ENCODE assay signal across 19 cellular contexts in the genomic region with DNA sequence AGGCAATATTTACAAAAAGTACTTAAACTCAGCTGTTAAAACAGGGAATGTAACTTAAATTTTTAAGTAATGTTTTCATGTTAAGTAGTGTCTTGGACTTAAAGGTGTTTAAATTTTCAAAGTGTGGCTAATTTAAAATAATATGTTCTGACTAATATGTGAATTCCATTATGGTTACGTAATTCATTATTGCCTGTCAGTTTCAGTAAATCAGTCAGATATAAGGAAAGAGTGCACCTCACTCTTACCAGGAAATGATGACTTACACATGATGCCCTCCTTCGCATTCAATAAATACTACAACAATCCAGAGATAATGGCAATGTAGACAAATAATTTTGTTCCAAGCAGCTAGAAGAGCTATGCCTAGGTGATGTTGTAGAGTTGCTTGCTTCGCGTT.
DNase-seq lines count a peak whose midpoint lies in the region; ATAC-seq and TF ChIP-seq lines count a peak whose summit lies in the region.
"Had no signal": no experiment of that assay in that cellular context is flagged by ENCODE, and none has a peak within 500 bp of the region (broad histone marks: within the 10 kb centered on the region; RNA-seq: fewer than 3 reads in every experiment).

No MANE protein-coding gene starts in this region.

- H4K8ac ChIP-seq in IMR-90 (ENCODE audit: low read depth in 2 of 2, low read length in 2 of 2) = no peak overlapping the region

- H3K56ac ChIP-seq in IMR-90 (ENCODE audit: extremely low read depth, insufficient read depth, low read length) = no peak overlapping the region

- H2AFZ ChIP-seq in IMR-90 (replicated peaks; ENCODE audit: low read length, poor library complexity) = no peak overlapping the region

- no peak overlapping the region for H3K18ac ChIP-seq in IMR-90 (ENCODE audit: low read depth, low read length)

- ATAC-seq in IMR-90 (ENCODE audit: low read depth) (no peak), foreskin keratinocyte (peak; percentile 67), sciatic nerve (no peak), GM18498 (IDR thresholded peaks at IDR 0.05; ENCODE audit: unreplicated experiment) (no peak)
- ATAC-seq: HepG2 had no signal

- H2BK5ac ChIP-seq in IMR-90 (ENCODE audit: low read depth, low read length, poor library complexity, severe bottlenecking) = no peak overlapping the region

- CTCF ChIA-PET in IMR-90 (lab: Yijun Ruan, JAX) = interaction anchor here (0.9 to 1.2 kb wide), 2 partner anchors 15 to 729 kb away, joined by 3 read pairs; no protein-coding TSS in a partner anchor
- CTCF ChIA-PET in RWPE1 (lab: Yijun Ruan, JAX) = interaction anchor here (0.5 to 0.6 kb wide), 2 partner anchors 104 to 960 kb away, joined by 3 to 5 read pairs; no protein-coding TSS in a partner anchor

- no peak overlapping the region for H2AK5ac ChIP-seq in IMR-90 (ENCODE audit: low read depth, low read length)

- H3K4me3 ChIP-seq in IMR-90 (ENCODE audit: insufficient read depth, low read depth, low read length) = no peak overlapping the region
- H3K4me3 ChIP-seq: SJCRH30 had no signal

- H4K91ac ChIP-seq in IMR-90 (ENCODE audit: insufficient read depth, low read depth, low read length) = no peak overlapping the region

- H3K27me3 ChIP-seq in IMR-90 (ENCODE audit: control insufficient read depth, insufficient read depth, low read length) (no peaks in the 10 kb centered on the region), foreskin keratinocyte (no peaks in the 10 kb centered on the region)
- H3K27me3 ChIP-seq: BE2C, SJCRH30 had no signal

- no peak for TF ChIP-seq RAD21 in IMR-90 (IDR thresholded peaks at IDR 0.05; ENCODE audit: low read length)

- no peaks in the 10 kb centered on the region; the same call in 1 of the 2 replicates for H4K20me1 ChIP-seq in IMR-90 (ENCODE audit: insufficient read depth, low read length)

- H3K23ac ChIP-seq in IMR-90 (ENCODE audit: low read depth, low read length) = no peak overlapping the region

- H2BK120ac ChIP-seq in IMR-90 (ENCODE audit: low read depth, low read length) = no peak overlapping the region

- H3K9ac ChIP-seq in IMR-90 (ENCODE audit: low read depth, low read length) = no peak overlapping the region

- dilution Hi-C loops in IMR-90 (cut with HindIII; ENCODE audit: low sequenced_read_pairs, unreplicated experiment) = loop anchor here (5.0 kb wide), 1 partner anchor 43 kb away; no protein-coding TSS in a partner anchor

- intact Hi-C loops in IMR-90 (cut with micrococcal nuclease) = no loop called here
- intact Hi-C loops in sciatic nerve (cut with DNase I) = no loop called here

- H2BK20ac ChIP-seq in IMR-90 (ENCODE audit: low read depth, low read length) = no peak overlapping the region

- no peaks in the 10 kb centered on the region for H3K36me3 ChIP-seq in IMR-90 (ENCODE audit: control insufficient read depth, insufficient read depth, low read length)
- H3K36me3 ChIP-seq: BE2C, SJCRH30 had no signal

- TF ChIP-seq CTCF in IMR-90 (conservative IDR thresholded peaks at IDR 0.05; ENCODE audit: low read depth, low read length) = no peak
- TF ChIP-seq CTCF in RWPE1 (conservative IDR thresholded peaks at IDR 0.05; ENCODE audit: low read depth) = no peak
- TF ChIP-seq CTCF in foreskin keratinocyte (conservative IDR thresholded peaks at IDR 0.05) = no peak

- peaks cover 0 to 4% of the 10 kb centered on the region in 2 experiments; a peak in 2 of 4 replicates for H3K79me1 ChIP-seq in IMR-90 (ENCODE audit: low read depth in 1 of 2, low read length in 2 of 2)

- H4K5ac ChIP-seq in IMR-90 (ENCODE audit: low read depth, low read length) = no peak overlapping the region

- no CpG with 5 or more reads among the region's 4 CpGs for WGBS in IMR-90 (ENCODE audit: extremely low coverage in 2 of 2, insufficient read length in 1 of 2), 2 experiments

- 0 out of 2 replicates have a peak, but pooled peaks cover 3% of the 10 kb centered on the region for H3K9me1 ChIP-seq in IMR-90 (ENCODE audit: insufficient read depth, low read length)

- no peak overlapping the region for H3K4ac ChIP-seq in IMR-90 (ENCODE audit: low read depth, low read length)

- DNase-seq in ELR (ENCODE audit: low read depth) (peak; percentile 34), IMR-90 (no peak), RWPE1 (ENCODE audit: low spot score) (peak; percentile 39), foreskin keratinocyte (peak in 1 of 2 donors; percentile 45), sciatic nerve (ENCODE audit: low spot score) (no peak), DMS53 treated with DMSO at 0.1 percent for 48 hours (lab: John Stamatoyannopoulos, UW; ENCODE audit: unreplicated experiment) (no peak), C1 segment of cervical spinal cord (lab: John Stamatoyannopoulos, UW) (no peak)
- DNase-seq: BE2C; CD4-positive, CD25-positive, alpha-beta regulatory T cell; DMS79 treated with DMSO at 0.1 percent for 48 hours; KG1; NCI-H1105; NCI-H146; NCI-H2081 treated with DMSO at 0.1 percent for 48 hours; NCI-H2171 treated with DMSO at 0.1 percent for 48 hours; NCI-H446 had no signal

- in situ Hi-C loops in IMR-90 (cut with MboI; ENCODE audit: low sequenced_read_pairs) = no loop called here

- no peak overlapping the region for H2AK9ac ChIP-seq in IMR-90 (replicated peaks; ENCODE audit: low read depth, low read length, poor library complexity)

- H3K4me1 ChIP-seq in IMR-90 (ENCODE audit: control insufficient read depth, insufficient read depth, low read length) (peaks cover 2% of the 10 kb centered on the region; the same call in 1 of the 2 replicates), foreskin keratinocyte (no peaks in the 10 kb centered on the region)
- H3K4me1 ChIP-seq: BE2C had no signal

- H2BK15ac ChIP-seq in IMR-90 (ENCODE audit: low read depth, low read length) = no peak overlapping the region

- no peak overlapping the region for H3K27ac ChIP-seq in IMR-90 (ENCODE audit: insufficient read depth, low read length)
- no peak overlapping the region for H3K27ac ChIP-seq in RWPE1
- no peak overlapping the region for H3K27ac ChIP-seq in foreskin keratinocyte
- H3K27ac ChIP-seq: SJCRH30 had no signal

- no peak overlapping the region for H3K4me2 ChIP-seq in IMR-90 (ENCODE audit: low read depth, low read length)

- peaks cover 2% of the 10 kb centered on the region; the same call in 1 of the 2 replicates for H3K9me3 ChIP-seq in IMR-90 (ENCODE audit: control insufficient read depth, insufficient read depth, low read length)
- H3K9me3 ChIP-seq: BE2C, SJCRH30 had no signal

- POLR2A ChIA-PET in IMR-90 (lab: Charles Lee; ENCODE audit: unreplicated experiment) (no interaction called here), RWPE1 (lab: Yijun Ruan, JAX; ENCODE audit: low non-redundant PET) (no interaction called here)

- no peak overlapping the region for H3K14ac ChIP-seq in IMR-90 (replicated peaks; ENCODE audit: low read depth, low read length)

- BruUV-seq in IMR-90 (replicated peaks; lab: Mats Ljungman, UMichigan) = no TSS peak

- TF ChIP-seq POLR2A in IMR-90 (IDR thresholded peaks at IDR 0.05; ENCODE audit: low read depth, low read length) = no peak

TF ChIP-seq in IMR-90, 13 proteins besides CTCF, POLR2A, EP300 and RAD21:
- TF ChIP-seq MAFK (IDR thresholded peaks at IDR 0.05; ENCODE audit: low read depth, low read length) (no peak), CEBPB (IDR thresholded peaks at IDR 0.05; ENCODE audit: low read depth, low read length) (peak; percentile 43; the same call in 1 of the 2 replicates)
- TF ChIP-seq, protein P1, sequence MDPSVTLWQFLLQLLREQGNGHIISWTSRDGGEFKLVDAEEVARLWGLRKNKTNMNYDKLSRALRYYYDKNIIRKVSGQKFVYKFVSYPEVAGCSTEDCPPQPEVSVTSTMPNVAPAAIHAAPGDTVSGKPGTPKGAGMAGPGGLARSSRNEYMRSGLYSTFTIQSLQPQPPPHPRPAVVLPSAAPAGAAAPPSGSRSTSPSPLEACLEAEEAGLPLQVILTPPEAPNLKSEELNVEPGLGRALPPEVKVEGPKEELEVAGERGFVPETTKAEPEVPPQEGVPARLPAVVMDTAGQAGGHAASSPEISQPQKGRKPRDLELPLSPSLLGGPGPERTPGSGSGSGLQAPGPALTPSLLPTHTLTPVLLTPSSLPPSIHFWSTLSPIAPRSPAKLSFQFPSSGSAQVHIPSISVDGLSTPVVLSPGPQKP (IDR thresholded peaks at IDR 0.05; ENCODE audit: borderline replicate concordance, low read depth, low read length) = no peak

Comparison
In these comparisons a context has a peak if more than half of its experiments do, and no peak if none do; other contexts are left out.
1. DNase-seq: peak in ELR (single experiment) and RWPE1 (single experiment); none in IMR-90 (single experiment), sciatic nerve (single experiment), DMS53 treated with DMSO at 0.1 percent for 48 hours (single experiment) and C1 segment of cervical spinal cord (0 of 14).